24 cellular contexts compared by ENCODE assay signal in the genomic region with DNA sequence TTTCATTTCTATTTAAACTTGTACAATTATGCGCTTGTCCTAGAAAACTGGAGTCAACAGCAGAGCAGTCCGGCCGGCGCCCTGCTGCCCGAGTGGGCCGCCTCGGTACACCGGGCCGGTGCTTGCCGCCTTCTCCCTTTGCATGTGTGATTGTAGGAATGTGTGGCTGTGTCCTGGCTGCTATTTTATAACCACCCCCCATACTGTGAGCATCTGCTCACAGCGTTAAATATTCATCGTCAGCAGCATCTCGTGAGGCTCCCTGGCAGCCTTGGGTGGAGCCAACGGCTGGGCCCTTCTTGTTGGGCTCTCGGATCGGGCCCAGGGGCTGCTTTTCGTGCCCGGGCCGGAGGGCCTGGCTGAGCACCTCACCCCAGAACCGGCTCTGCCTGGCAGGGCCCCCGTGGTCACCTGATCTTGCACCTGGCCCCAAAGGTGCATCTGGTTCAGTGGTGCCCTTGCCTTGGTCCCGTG. TPM values are rescaled to one million over a fixed set of nuclear protein-coding genes. Genes with fewer than 3 reads are reported as not detected.
DNase-seq lines count a peak whose midpoint lies in the region; ATAC-seq and TF ChIP-seq lines count a peak whose summit lies in the region.
"Had no signal": no experiment of that assay in that cellular context is flagged by ENCODE, and none has a peak within 500 bp of the region (broad histone marks: within the 10 kb centered on the region; RNA-seq: fewer than 3 reads in every experiment).

No MANE protein-coding gene starts in this region.

- H3K4me1 Mint-ChIP-seq in activated CD8-positive, alpha-beta memory T cell treated with anti-CD3 and anti-CD28 coated beads, Interleukin-2, amount 10 ng/mL, durations not matched to agents 7 days and 5 days, result peaks cover 4% of the 10 kb centered on the region
- H3K4me1 Mint-ChIP-seq in central memory CD8-positive, alpha-beta T cell, result peaks cover 29% of the 10 kb centered on the region
- H3K4me1 Mint-ChIP-seq in mesothelial cell of epicardium, result peaks cover 19% of the 10 kb centered on the region
- H3K4me1 Mint-ChIP-seq: activated CD4-positive, alpha-beta T cell treated with anti-CD3 and anti-CD28 coated beads, Interleukin-2, amount 10 ng/mL, durations not matched to agents 24 days and 14 days; activated T-helper 17 cell treated with anti-CD3 and anti-CD28 coated beads, Interleukin-2, amount 50 U/mL, for 72 hours; endodermal cell had no signal

- H3K9me3 Mint-ChIP-seq in activated CD8-positive, alpha-beta memory T cell treated with anti-CD3 and anti-CD28 coated beads, Interleukin-2, amount 10 ng/mL, durations not matched to agents 7 days and 5 days (ENCODE audit: low read depth), result peaks cover 4% of the 10 kb centered on the region
- no peaks in the 10 kb centered on the region for H3K9me3 Mint-ChIP-seq in central memory CD8-positive, alpha-beta T cell
- peaks cover 3% of the 10 kb centered on the region for H3K9me3 Mint-ChIP-seq in mesothelial cell of epicardium
- H3K9me3 Mint-ChIP-seq: activated CD4-positive, alpha-beta T cell treated with anti-CD3 and anti-CD28 coated beads, Interleukin-2, amount 10 ng/mL, durations not matched to agents 24 days and 14 days; activated T-helper 17 cell treated with anti-CD3 and anti-CD28 coated beads, Interleukin-2, amount 50 U/mL, for 72 hours; natural killer cell; T-helper 2 cell treated with Interferon-gamma antibody and Interleukin-4, amounts not matched to agents 5 μg/mL and 100 μg/mL, for 36 hours had no signal

- no peaks in the 10 kb centered on the region for H3K27me3 Mint-ChIP-seq in activated CD8-positive, alpha-beta memory T cell treated with anti-CD3 and anti-CD28 coated beads, Interleukin-2, amount 10 ng/mL, durations not matched to agents 7 days and 5 days
- no peaks in the 10 kb centered on the region for H3K27me3 Mint-ChIP-seq in central memory CD8-positive, alpha-beta T cell
- H3K27me3 Mint-ChIP-seq in mesothelial cell of epicardium (ENCODE audit: low read depth), result no peaks in the 10 kb centered on the region
- H3K27me3 Mint-ChIP-seq: activated CD4-positive, alpha-beta T cell treated with anti-CD3 and anti-CD28 coated beads, Interleukin-2, amount 10 ng/mL, durations not matched to agents 24 days and 14 days; activated T-helper 17 cell treated with anti-CD3 and anti-CD28 coated beads, Interleukin-2, amount 50 U/mL, for 72 hours; CD8-positive, alpha-beta memory T cell had no signal

- CTCF ChIA-PET in activated CD8-positive, alpha-beta memory T cell treated with anti-CD3 and anti-CD28 coated beads, Interleukin-2, amount 10 ng/mL, durations not matched to agents 7 days and 5 days (lab: Charles Lee), result no interaction called here

- no peak for ATAC-seq in activated CD8-positive, alpha-beta memory T cell treated with anti-CD3 and anti-CD28 coated beads, Interleukin-2, amount 10 ng/mL, durations not matched to agents 7 days and 5 days
- ATAC-seq in central memory CD8-positive, alpha-beta T cell (replicated peaks; ENCODE audit: extremely low read depth, poor library complexity, severe bottlenecking), result no peak
- ATAC-seq: activated T-helper 17 cell treated with anti-CD3 and anti-CD28 coated beads, Interleukin-2, amount 50 U/mL, for 72 hours; HepG2; left ventricle myocardium superior; natural killer cell; sciatic nerve; SK-N-SH treated with all-trans-retinoic acid at 6 μM for 48 hours; upper lobe of right lung had no signal

- H3K27ac Mint-ChIP-seq in activated CD8-positive, alpha-beta memory T cell treated with anti-CD3 and anti-CD28 coated beads, Interleukin-2, amount 10 ng/mL, durations not matched to agents 7 days and 5 days, result no peak overlapping the region
- peak overlapping the region; percentile 41 for H3K27ac Mint-ChIP-seq in central memory CD8-positive, alpha-beta T cell (ENCODE audit: low read depth)
- peak overlapping the region; percentile 16 for H3K27ac Mint-ChIP-seq in mesothelial cell of epicardium
- H3K27ac Mint-ChIP-seq: activated CD4-positive, alpha-beta T cell treated with anti-CD3 and anti-CD28 coated beads, Interleukin-2, amount 10 ng/mL, durations not matched to agents 24 days and 14 days; activated T-helper 17 cell treated with anti-CD3 and anti-CD28 coated beads, Interleukin-2, amount 50 U/mL, for 72 hours; endodermal cell; T-helper 2 cell treated with Interferon-gamma antibody and Interleukin-4, amounts not matched to agents 5 μg/mL and 100 μg/mL, for 36 hours had no signal

- H3K36me3 Mint-ChIP-seq in activated CD8-positive, alpha-beta memory T cell treated with anti-CD3 and anti-CD28 coated beads, Interleukin-2, amount 10 ng/mL, durations not matched to agents 7 days and 5 days, result peaks cover 11% of the 10 kb centered on the region
- peaks cover 21% of the 10 kb centered on the region for H3K36me3 Mint-ChIP-seq in central memory CD8-positive, alpha-beta T cell (ENCODE audit: insufficient read depth)
- peaks cover 12% of the 10 kb centered on the region for H3K36me3 Mint-ChIP-seq in mesothelial cell of epicardium
- H3K36me3 Mint-ChIP-seq: natural killer cell had no signal

- H3K4me3 Mint-ChIP-seq in activated CD8-positive, alpha-beta memory T cell treated with anti-CD3 and anti-CD28 coated beads, Interleukin-2, amount 10 ng/mL, durations not matched to agents 7 days and 5 days, result no peak overlapping the region
- H3K4me3 Mint-ChIP-seq in central memory CD8-positive, alpha-beta T cell, result no peak overlapping the region
- H3K4me3 Mint-ChIP-seq in mesothelial cell of epicardium, result no peak overlapping the region
- H3K4me3 Mint-ChIP-seq: activated CD4-positive, alpha-beta T cell treated with anti-CD3 and anti-CD28 coated beads, Interleukin-2, amount 10 ng/mL, durations not matched to agents 24 days and 14 days; activated T-helper 17 cell treated with anti-CD3 and anti-CD28 coated beads, Interleukin-2, amount 50 U/mL, for 72 hours; CD8-positive, alpha-beta memory T cell; endodermal cell; natural killer cell; T-helper 2 cell treated with Interferon-gamma antibody and Interleukin-4, amounts not matched to agents 5 μg/mL and 100 μg/mL, for 36 hours had no signal

- DNase-seq in activated CD8-positive, alpha-beta memory T cell treated with anti-CD3 and anti-CD28 coated beads, Interleukin-2, amount 50 U/mL, for 48 hours, result peak; percentile 46
- no peak for DNase-seq in activated CD8-positive, alpha-beta memory T cell treated with anti-CD3 and anti-CD28 coated beads, Interleukin-2, amount 10 ng/mL, durations not matched to agents 7 days and 5 days
- no peak for DNase-seq in central memory CD8-positive, alpha-beta T cell (ENCODE audit: low spot score in 2 of 2)
- DNase-seq in mesothelial cell of epicardium (ENCODE audit: low spot score in 2 of 2, unreplicated experiment in 2 of 2), result no peak
- peak; percentile 64 for DNase-seq in superior temporal gyrus (ENCODE audit: extremely low spot score)
- DNase-seq in activated CD4-positive, alpha-beta T cell treated with anti-CD3 and anti-CD28 coated beads, Interleukin-2, amount 50 U/mL, for 1 hour, result no peak
- no peak for DNase-seq in EL
- no peak for DNase-seq in NCI-H345 treated with DMSO at 0.1 percent for 48 hours (lab: John Stamatoyannopoulos, UW; ENCODE audit: unreplicated experiment)
- DNase-seq: 8988T; activated CD4-positive, alpha-beta T cell treated with anti-CD3 and anti-CD28 coated beads, Interleukin-2, amount 10 ng/mL, durations not matched to agents 24 days and 14 days; AML-193; CD8-positive, alpha-beta memory T cell; endodermal cell; HCEC 1CT; left ventricle myocardium superior; natural killer cell; NCI-H1048; NCI-H187 treated with DMSO at 0.1 percent for 48 hours; upper lobe of right lung had no signal

- TF ChIP-seq CTCF in mesothelial cell of epicardium (IDR thresholded peaks at IDR 0.05; ENCODE audit: unreplicated experiment), result no peak

RNA-seq across cellular contexts. Expression of gene PIAS4, which starts 10.6 kb away (rescaled TPM):
- total RNA-seq in activated CD8-positive, alpha-beta memory T cell treated with anti-CD3 and anti-CD28 coated beads, Interleukin-2, amount 10 ng/mL, durations not matched to agents 7 days and 5 days, result 10 to 100 TPM; 34.0 to 39.4 TPM
- total RNA-seq in mesothelial cell of epicardium, result 47.9 to 50.1 TPM (median 48.0 TPM) in 3 replicates

RNA-seq across cellular contexts. Expression of gene EEF2, which starts 32.9 kb away (rescaled TPM):
- total RNA-seq in activated CD8-positive, alpha-beta memory T cell treated with anti-CD3 and anti-CD28 coated beads, Interleukin-2, amount 10 ng/mL, durations not matched to agents 7 days and 5 days, result 1,000 to 10,000 TPM; 1,382 to 1,952 TPM
- total RNA-seq in mesothelial cell of epicardium, result 2,808 to 2,923 TPM (median 2,892 TPM) in 3 replicates

RNA-seq across cellular contexts. Expression of gene DAPK3, which starts 47.3 kb away (rescaled TPM):
- total RNA-seq in activated CD8-positive, alpha-beta memory T cell treated with anti-CD3 and anti-CD28 coated beads, Interleukin-2, amount 10 ng/mL, durations not matched to agents 7 days and 5 days, result 10 to 100 TPM; 49.3 to 53.0 TPM
- 127 to 135 TPM (median 131 TPM) in 3 replicates for total RNA-seq in mesothelial cell of epicardium

RNA-seq across cellular contexts. Expression of gene ZBTB7A, which starts 48.5 kb away (rescaled TPM):
- total RNA-seq in activated CD8-positive, alpha-beta memory T cell treated with anti-CD3 and anti-CD28 coated beads, Interleukin-2, amount 10 ng/mL, durations not matched to agents 7 days and 5 days, result 10 to 100 TPM; 67.4 to 72.6 TPM
- total RNA-seq in mesothelial cell of epicardium, result 27.3 to 27.9 TPM (median 27.7 TPM) in 3 replicates

Comparison
In these comparisons a context has a peak if more than half of its experiments do, and no peak if none do; other contexts are left out.
1. DNase-seq: peak in activated CD8-positive, alpha-beta memory T cell treated with anti-CD3 and anti-CD28 coated beads, Interleukin-2, amount 50 U/mL, for 48 hours (single experiment) and superior temporal gyrus (single experiment); none in activated CD8-positive, alpha-beta memory T cell treated with anti-CD3 and anti-CD28 coated beads, Interleukin-2, amount 10 ng/mL, durations not matched to agents 7 days and 5 days (single experiment), central memory CD8-positive, alpha-beta T cell (0 of 2), mesothelial cell of epicardium (0 of 2), activated CD4-positive, alpha-beta T cell treated with anti-CD3 and anti-CD28 coated beads, Interleukin-2, amount 50 U/mL, for 1 hour (single experiment), EL (single experiment) and NCI-H345 treated with DMSO at 0.1 percent for 48 hours (single experiment).